Comparison of ENCODE assay signal across 26 cellular contexts in genomic region chr3:144480520-144480919, GRCh38.
"Had no signal": no experiment of that assay in that cellular context is flagged by ENCODE, and none has a peak within 500 bp of the region (broad histone marks: within the 10 kb centered on the region; RNA-seq: fewer than 3 reads in every experiment).

No MANE protein-coding gene starts in this region.

- H3K9me3 ChIP-seq: left lung, lower lobe of right lung, pancreas, prostate gland, sigmoid colon, spleen, suprapubic skin, thoracic aorta, tibial artery, uterus had no signal

- H3K4me3 ChIP-seq: left lung, lower lobe of right lung, pancreas, prostate gland, sigmoid colon, spleen, suprapubic skin, thoracic aorta, tibial artery, uterus had no signal

- H3K27me3 ChIP-seq: left lung, pancreas, sigmoid colon, spleen, suprapubic skin, tibial artery, uterus had no signal

- H3K36me3 ChIP-seq: left lung, lower lobe of right lung, pancreas, prostate gland, sigmoid colon, spleen, suprapubic skin, thoracic aorta, tibial artery, uterus had no signal

- DNase-seq: hypothalamus; immature natural killer cell; kidney; left colon; left lung; lower lobe of right lung; mammary epithelial cell; mesenchymal stem cell; naive thymus-derived CD8-positive, alpha-beta T cell; nucleus accumbens; pancreas; posterior cingulate gyrus; retina; right cardiac atrium; sigmoid colon; small intestine; spleen; stimulated activated CD4-positive, alpha-beta T cell treated with anti-CD3 and anti-CD28 coated beads, Interleukin-4, amount 100 ng/mL, for 24 hours; stimulated activated naive CD4-positive, alpha-beta T cell; tibial artery; trophoblast cell; uterus had no signal

- ATAC-seq: left colon; left lung; lower lobe of right lung; naive thymus-derived CD8-positive, alpha-beta T cell; pancreas; right cardiac atrium; stimulated activated effector memory CD8-positive, alpha-beta T cell treated with anti-CD3 and anti-CD28 coated beads, Interleukin-12 subunit alpha, Interleukin-12 subunit beta, amount 100 ng/mL, for 72 hours had no signal

- H3K27ac ChIP-seq: left lung, lower lobe of right lung, pancreas, prostate gland, sigmoid colon, spleen, suprapubic skin, thoracic aorta, tibial artery, uterus had no signal

- H3K4me1 ChIP-seq: left lung, lower lobe of right lung, pancreas, prostate gland, sigmoid colon, spleen, suprapubic skin, tibial artery, uterus had no signal
